21 cellular contexts compared by ENCODE assay signal in the genomic region with DNA sequence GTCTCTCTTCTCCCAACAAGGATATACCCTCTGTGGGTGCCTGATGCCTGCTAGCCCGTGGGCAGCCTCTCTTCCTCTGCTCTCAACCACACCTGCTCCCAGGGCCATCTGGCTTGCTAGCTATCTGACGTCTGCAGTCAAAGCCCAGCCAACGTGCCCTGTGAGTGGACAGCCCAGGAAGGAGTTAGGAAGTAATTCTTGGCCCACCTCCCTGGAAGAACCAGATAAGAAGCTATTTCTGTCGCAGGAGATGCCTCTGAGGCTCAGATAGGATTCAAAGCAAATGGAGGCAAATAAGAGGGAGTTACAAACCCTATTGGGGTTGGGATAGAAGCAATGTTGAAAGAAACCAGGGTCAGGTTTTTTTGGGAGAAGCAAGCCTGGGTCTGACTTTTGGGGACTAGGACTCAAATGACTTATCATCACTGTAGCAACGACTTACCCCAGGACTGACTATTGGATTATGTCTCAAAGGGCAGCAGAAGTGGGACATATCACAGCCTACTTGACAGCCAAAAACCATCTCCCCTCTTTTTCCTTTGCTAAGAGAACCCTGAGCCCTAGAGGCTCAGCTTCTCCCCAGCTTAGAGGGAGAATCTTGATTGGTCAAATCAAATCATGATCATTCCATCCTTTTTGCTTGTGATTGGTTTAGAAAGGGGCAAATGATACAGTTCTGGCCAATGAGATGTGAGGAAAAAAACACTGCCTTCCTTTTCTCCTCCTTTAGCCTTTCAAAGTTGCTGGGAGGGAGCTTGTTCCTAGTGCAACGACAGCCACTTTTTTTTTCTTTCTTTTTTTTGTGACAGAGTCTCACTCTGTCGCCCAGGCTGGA. TPM values are rescaled to one million over a fixed set of nuclear protein-coding genes. Genes with fewer than 3 reads are reported as not detected.
DNase-seq lines count a peak whose midpoint lies in the region; ATAC-seq, FAIRE-seq and TF ChIP-seq lines count a peak whose summit lies in the region.
"Had no signal": no experiment of that assay in that cellular context is flagged by ENCODE, and none has a peak within 500 bp of the region (broad histone marks: within the 10 kb centered on the region; RNA-seq: fewer than 3 reads in every experiment).

No MANE protein-coding gene starts in this region.

- H2BK15ac ChIP-seq in H1 (ENCODE audit: low read length): no peak overlapping the region

- POLR2A ChIA-PET in SK-N-SH (lab: Yijun Ruan, JAX): no interaction called here
- POLR2A ChIA-PET in H1 (lab: Charles Lee; ENCODE audit: partially characterized antibody): interaction anchor here (0.6 to 1.3 kb wide), 4 partner anchors 13 to 184 kb away, joined by 3 to 4 read pairs (median 3); no protein-coding TSS in a partner anchor
- POLR2A ChIA-PET in Caco-2 (lab: Charles Lee): interaction anchor here (0.6 kb wide), 1 partner anchor 24 kb away, joined by 3 read pairs; the partner anchor contains the start of gene SNTA1

- H3K36me3 ChIP-seq in SK-N-SH (replicated peaks in 1 of 2; ENCODE audit: control insufficient read depth in 1 of 2, insufficient read depth in 2 of 2, low read length in 1 of 2) (no peaks in the 10 kb centered on the region), H1 (ENCODE audit: control insufficient read depth in 2 of 4, insufficient read depth in 4 of 4, low read length in 3 of 4) (no peaks in the 10 kb centered on the region), kidney (ENCODE audit: control insufficient read depth in 1 of 2, insufficient read depth in 2 of 2, low read length in 2 of 2) (peaks cover 2 to 9% of the 10 kb centered on the region in 2 donors), Caco-2 (ENCODE audit: control insufficient read depth, insufficient read depth, low read length) (no peaks in the 10 kb centered on the region)
- H3K36me3 ChIP-seq: colonic mucosa, prostate gland had no signal

- no peak overlapping the region for H2BK120ac ChIP-seq in H1 (replicated peaks; ENCODE audit: low read depth, low read length)

- H3K23ac ChIP-seq in H1 (ENCODE audit: insufficient read length): no peak overlapping the region

- H4K20me1 ChIP-seq in SK-N-SH (ENCODE audit: insufficient read depth): no peaks in the 10 kb centered on the region
- peaks cover 0 to 2% of the 10 kb centered on the region in 2 experiments for H4K20me1 ChIP-seq in H1 (replicated peaks in 1 of 2; ENCODE audit: control insufficient read depth in 1 of 2, insufficient read depth in 2 of 2, low read length in 2 of 2)

- no peak overlapping the region for H3K4me2 ChIP-seq in SK-N-SH
- H3K4me2 ChIP-seq in H1 (ENCODE audit: insufficient read depth in 1 of 2, low read depth in 2 of 2, low read length in 2 of 2): no peak overlapping the region
- H3K4me2 ChIP-seq: A549 had no signal

- H3K79me2 ChIP-seq in SK-N-SH (ENCODE audit: insufficient read depth) (no peaks in the 10 kb centered on the region), H1 (ENCODE audit: control insufficient read depth in 1 of 2, insufficient read depth in 2 of 2, low read length in 2 of 2) (no peaks in the 10 kb centered on the region)

- H3K27me3 Mint-ChIP-seq in Caco-2 (ENCODE audit: insufficient read depth, unreplicated experiment): no peaks in the 10 kb centered on the region
- H3K27me3 Mint-ChIP-seq: activated naive CD8-positive, alpha-beta T cell had no signal

- no peaks in the 10 kb centered on the region for H3K36me3 Mint-ChIP-seq in Caco-2 (ENCODE audit: insufficient read depth, unreplicated experiment)
- H3K36me3 Mint-ChIP-seq: activated naive CD8-positive, alpha-beta T cell had no signal

- H3K56ac ChIP-seq in H1 (replicated peaks; ENCODE audit: insufficient read length, low read depth, low read length): no peak overlapping the region

- H4K91ac ChIP-seq in H1 (replicated peaks; ENCODE audit: insufficient read length, low read length): no peak overlapping the region

- no peaks in the 10 kb centered on the region for H3K9me2 ChIP-seq in SK-N-SH

- peak; percentile 39 for DNase-seq in SK-N-SH
- DNase-seq in H1 (ENCODE audit: low read depth in 1 of 2, low spot score in 2 of 2): no peak
- peak; percentile 31 for DNase-seq in kidney
- no peak for DNase-seq in Caco-2
- DNase-seq in HK-2 (ENCODE audit: unreplicated experiment): no peak
- DNase-seq: CD8-positive, alpha-beta T cell; colonic mucosa; H9; hippocampal formation; Kasumi-1; NCI-H1417 treated with DMSO at 0.1 percent for 48 hours; NCI-H526 had no signal

- H4K8ac ChIP-seq in H1 (ENCODE audit: extremely low read depth, insufficient read depth, low read length): no peak overlapping the region; the same call in 1 of the 2 replicates

- H2BK20ac ChIP-seq in H1 (ENCODE audit: low read length): no peak overlapping the region

- no peaks in the 10 kb centered on the region for H3K4me1 Mint-ChIP-seq in Caco-2 (ENCODE audit: low read depth, unreplicated experiment)
- H3K4me1 Mint-ChIP-seq: H9 had no signal

- TF ChIP-seq EP300 in SK-N-SH (IDR thresholded peaks at IDR 0.05; ENCODE audit: borderline replicate concordance in 1 of 2, low read depth in 1 of 2, low read length in 1 of 2): no peak
- TF ChIP-seq EP300 in H1 (IDR thresholded peaks at IDR 0.05; ENCODE audit: borderline replicate concordance in 1 of 2, low read depth in 2 of 2, low read length in 2 of 2): no peak

- H3K4me3 ChIP-seq in SK-N-SH (ENCODE audit: low read depth in 2 of 2, low read length in 1 of 2) (no peak overlapping the region), H1 (ENCODE audit: extremely low read depth in 1 of 4, insufficient read depth in 2 of 4, low read depth in 3 of 4, low read length in 4 of 4) (no peak overlapping the region), kidney (ENCODE audit: low read length in 2 of 2) (no peak overlapping the region), Caco-2 (ENCODE audit: low read depth, low read length) (no peak overlapping the region)
- H3K4me3 ChIP-seq: A549, colonic mucosa, GM12878, prostate gland had no signal

- peak overlapping the region in 1 of 2 experiments; percentile 7; a peak in 1 of 4 replicates for H3K27ac ChIP-seq in SK-N-SH (ENCODE audit: low read depth in 2 of 2, low read length in 1 of 2)
- no peak overlapping the region for H3K27ac ChIP-seq in H1 (ENCODE audit: low read depth, low read length)
- H3K27ac ChIP-seq in kidney (ENCODE audit: low read depth in 2 of 2, low read length in 2 of 2): no peak overlapping the region
- H3K27ac ChIP-seq: A549, colonic mucosa, prostate gland, RWPE1 had no signal

- H2BK12ac ChIP-seq in H1 (ENCODE audit: low read depth, low read length): no peak overlapping the region

- ATAC-seq in SK-N-SH treated with all-trans-retinoic acid at 6 μM for 48 hours (no peak), HG02798 (IDR thresholded peaks at IDR 0.05; ENCODE audit: poor library complexity, unreplicated experiment) (no peak), HG02623 (IDR thresholded peaks at IDR 0.05; ENCODE audit: unreplicated experiment) (no peak)
- ATAC-seq: A549; CD8-positive, alpha-beta T cell; GM12878 had no signal

- H3K9me3 Mint-ChIP-seq in Caco-2 (ENCODE audit: unreplicated experiment): no peaks in the 10 kb centered on the region
- H3K9me3 Mint-ChIP-seq: CD8-positive, alpha-beta T cell; H9; T-helper 1 cell treated with Interleukin-12 subunit alpha and Interleukin-12 subunit beta and Interleukin-4 antibody, amounts not matched to agents 30 μg/mL and 1 μg/mL, for 36 hours had no signal

- H4K5ac ChIP-seq in H1 (ENCODE audit: insufficient read length, low read depth, low read length): no peak overlapping the region

- no peak overlapping the region for H2AK5ac ChIP-seq in H1 (ENCODE audit: low read depth, low read length)

- no peak for FAIRE-seq in H1 (lab: Jason Lieb, UNC)
- no peak for FAIRE-seq in kidney (lab: Jason Lieb, UNC)
- FAIRE-seq: A549, GM12878 had no signal

- H3K9me3 ChIP-seq in SK-N-SH (no peaks in the 10 kb centered on the region), H1 (ENCODE audit: insufficient read depth in 2 of 2, low read depth in 1 of 2, low read length in 1 of 2) (no peaks in the 10 kb centered on the region), kidney (ENCODE audit: control insufficient read depth in 1 of 2, low read length in 2 of 2) (no peaks in the 10 kb centered on the region), Caco-2 (no peaks in the 10 kb centered on the region)
- H3K9me3 ChIP-seq: A549, colonic mucosa, prostate gland had no signal

- H3K79me1 ChIP-seq in H1 (ENCODE audit: low read depth, low read length): no peaks in the 10 kb centered on the region

- no peak overlapping the region for H3K14ac ChIP-seq in H1 (ENCODE audit: insufficient read length)

- no peak for TF ChIP-seq CTCF in SK-N-SH (IDR thresholded peaks at IDR 0.05)
- TF ChIP-seq CTCF in H1 (IDR thresholded peaks at IDR 0.05; ENCODE audit: control extremely low read depth in 1 of 3, insufficient read depth in 1 of 3, low read depth in 1 of 3, low read length in 3 of 3): no peak
- no peak for TF ChIP-seq CTCF in kidney (IDR thresholded peaks at IDR 0.05; ENCODE audit: borderline replicate concordance, extremely low read depth, insufficient read depth)
- no peak for TF ChIP-seq CTCF in Caco-2 (IDR thresholded peaks at IDR 0.05; ENCODE audit: insufficient read depth in 1 of 2, low read depth in 1 of 2, low read length in 1 of 2, severe bottlenecking in 1 of 2, unreplicated experiment in 1 of 2)

- H3K4me1 ChIP-seq in SK-N-SH (ENCODE audit: control insufficient read depth in 1 of 2, insufficient read depth in 2 of 2, low read depth in 1 of 2, low read length in 1 of 2) (peaks cover 0 to 5% of the 10 kb centered on the region in 2 experiments; a peak in 1 of 4 replicates), H1 (replicated peaks in 1 of 4; ENCODE audit: control insufficient read depth in 3 of 4, insufficient read depth in 4 of 4, low read length in 3 of 4) (no peaks in the 10 kb centered on the region), kidney (ENCODE audit: control insufficient read depth in 1 of 2, insufficient read depth in 1 of 2, low read depth in 1 of 2, low read length in 2 of 2) (no peaks in the 10 kb centered on the region), Caco-2 (peaks cover 11% of the 10 kb centered on the region; the same call in 1 of the 2 replicates)
- H3K4me1 ChIP-seq: colonic mucosa, prostate gland had no signal

- H2AFZ ChIP-seq in SK-N-SH (ENCODE audit: low read depth) (no peak overlapping the region), H1 (ENCODE audit: low read length) (no peak overlapping the region)

- H3K27me3 ChIP-seq in SK-N-SH (ENCODE audit: insufficient read depth) (no peaks in the 10 kb centered on the region), H1 (replicated peaks in 1 of 4; ENCODE audit: control insufficient read depth in 3 of 4, extremely low read depth in 1 of 4, insufficient read depth in 3 of 4, low read length in 3 of 4) (no peaks in the 10 kb centered on the region), Caco-2 (replicated peaks; ENCODE audit: control insufficient read depth, insufficient read depth, low read length) (no peaks in the 10 kb centered on the region)
- H3K27me3 ChIP-seq: colonic mucosa had no signal

- no peak overlapping the region for H3K9ac ChIP-seq in SK-N-SH
- no peak overlapping the region for H3K9ac ChIP-seq in H1 (replicated peaks in 1 of 4; ENCODE audit: extremely low read depth in 1 of 4, low read depth in 3 of 4, low read length in 3 of 4)
- no peak overlapping the region for H3K9ac ChIP-seq in kidney (ENCODE audit: low read length in 2 of 2)

- TF ChIP-seq POLR2A in H1 (IDR thresholded peaks at IDR 0.05; ENCODE audit: control extremely low read depth in 1 of 2, low read depth in 2 of 2, low read length in 2 of 2): no peak

- CTCF ChIA-PET in SK-N-SH (lab: Yijun Ruan, JAX): interaction anchor here (1.2 kb wide), 1 partner anchor 248 kb away, joined by 4 read pairs; no protein-coding TSS in a partner anchor
- CTCF ChIA-PET in H1 (lab: Charles Lee; ENCODE audit: partially characterized antibody): interaction anchor here (0.6 to 1.2 kb wide), 4 partner anchors 10 to 320 kb away, joined by 3 to 4 read pairs (median 3); no protein-coding TSS in a partner anchor
- CTCF ChIA-PET in Caco-2 (lab: Charles Lee): interaction anchor here (0.7 to 0.9 kb wide), 2 partner anchors 13 to 18 kb away, joined by 3 to 4 read pairs; partner anchors contain the start of gene CDK5RAP1

- intact Hi-C loops in kidney (cut with DNase I) (no loop called here), Caco-2 (cut with micrococcal nuclease; ENCODE audit: unreplicated experiment) (no loop called here)

- no peak for TF ChIP-seq RAD21 in SK-N-SH (IDR thresholded peaks at IDR 0.05; ENCODE audit: low read length)
- TF ChIP-seq RAD21 in H1 (IDR thresholded peaks at IDR 0.05 in 1 of 2, conservative IDR thresholded peaks at IDR 0.05 in 1 of 2; ENCODE audit: low read depth in 2 of 2, low read length in 2 of 2): no peak

- no peaks in the 10 kb centered on the region for H3F3A ChIP-seq in SK-N-SH (replicated peaks; ENCODE audit: insufficient read depth)

- no peak overlapping the region for H3K27ac Mint-ChIP-seq in Caco-2 (ENCODE audit: unreplicated experiment)
- H3K27ac Mint-ChIP-seq: activated naive CD8-positive, alpha-beta T cell; CD8-positive, alpha-beta T cell; T-helper 1 cell treated with Interleukin-12 subunit alpha and Interleukin-12 subunit beta and Interleukin-4 antibody, amounts not matched to agents 30 μg/mL and 1 μg/mL, for 36 hours had no signal

- WGBS in SK-N-SH (ENCODE audit: low lambda C conversion rate): 49% methylated on average over 7 of the region's 7 CpGs
- 83% methylated on average over 7 of the region's 7 CpGs; no CpG with 5 or more reads in 1 of the 2 experiments for WGBS in H1 (ENCODE audit: extremely low coverage in 1 of 2, insufficient coverage in 1 of 2, insufficient read length in 1 of 2, insufficient replicate concordance in 2 of 2, low coverage in 1 of 2, low lambda C conversion rate in 2 of 2, missing lambda C conversion rate in 1 of 2), 2 experiments

- no peak overlapping the region for H3K4me3 Mint-ChIP-seq in Caco-2 (ENCODE audit: unreplicated experiment)
- H3K4me3 Mint-ChIP-seq: activated naive CD8-positive, alpha-beta T cell; CD8-positive, alpha-beta T cell; H9; T-helper 1 cell treated with Interleukin-12 subunit alpha and Interleukin-12 subunit beta and Interleukin-4 antibody, amounts not matched to agents 30 μg/mL and 1 μg/mL, for 36 hours had no signal

- no TSS peak for BruUV-seq in Caco-2 (replicated peaks; lab: Mats Ljungman, UMichigan)

- no peaks in the 10 kb centered on the region for H3K23me2 ChIP-seq in H1 (ENCODE audit: low read depth, low read length)

- no peak overlapping the region for H3K18ac ChIP-seq in H1 (ENCODE audit: extremely low read depth, low read length)

- peak overlapping the region; percentile 1 for H3K4ac ChIP-seq in H1 (replicated peaks; ENCODE audit: insufficient read length, low read depth, low read length)

- H2BK5ac ChIP-seq in H1 (ENCODE audit: low read depth, low read length): no peak overlapping the region

RNA-seq across cellular contexts. Expression of gene CDK5RAP1, which starts 18.0 kb away (rescaled TPM):
- 30.5 and 33.2 TPM in 2 replicates for polyA plus RNA-seq in SK-N-SH (2012; rRNA removed)
- 18.8 and 23.6 TPM in 2 replicates for polyA plus RNA-seq in SK-N-SH (2012; cell fraction: cytosol; rRNA removed)
- 52.5 and 75.1 TPM in 2 replicates for polyA plus RNA-seq in SK-N-SH (2012; cell fraction: nucleus; rRNA removed)
- total RNA-seq in H1 (2021; fragmentation: NEBNext Ultra II Directional; extraction: Animal tissue kit (Norgen Biotek cat#: 25700)): 42.0 and 46.6 TPM in 2 replicates
- polyA plus RNA-seq in H1 (2011; rRNA removed): 37.8 and 42.4 TPM in 2 replicates
- polyA plus RNA-seq in H1 (2011; cell fraction: cytosol; rRNA removed): 48.8 TPM
- 56.8 TPM for polyA plus RNA-seq in H1 (2011; cell fraction: nucleus; rRNA removed)
- 52.5 to 62.1 TPM (median 53.9 TPM) in 4 replicates for polyA plus RNA-seq in H1 (2012, experiment 1 of 2)
- 41.0 TPM for polyA plus RNA-seq in H1 (2012, experiment 2 of 2)
- 25.8 TPM for polyA plus RNA-seq in H1 (2013, experiment 1 of 2)
- 22.7 TPM for polyA plus RNA-seq in H1 (2013, experiment 2 of 2)
- polyA minus RNA-seq in H1 (2011; rRNA and poly(A)+ RNA removed): 41.5 and 65.0 TPM in 2 replicates
- polyA minus RNA-seq in H1 (2011; cell fraction: cytosol; rRNA and poly(A)+ RNA removed): 26.4 TPM
- 29.0 TPM for polyA minus RNA-seq in H1 (2011; cell fraction: nucleus; rRNA and poly(A)+ RNA removed)
- 25.2 TPM for total RNA-seq in kidney
- polyA plus RNA-seq in kidney (ENCODE audit: insufficient read depth, low read depth, low replicate concordance): 34.4 TPM
- total RNA-seq in Caco-2 (2022): 116 and 120 TPM in 2 replicates

RNA-seq across cellular contexts. Expression of gene SNTA1, which starts 24.2 kb away (rescaled TPM):
- polyA plus RNA-seq in SK-N-SH (2012; rRNA removed) (11.2 TPM in 2 replicates), H1 (2011; rRNA removed) (8.0 and 9.0 TPM in 2 replicates), kidney (ENCODE audit: insufficient read depth, low read depth, low replicate concordance) (53.6 TPM)
- polyA plus RNA-seq in SK-N-SH (2012; cell fraction: cytosol; rRNA removed): 6.0 and 8.9 TPM in 2 replicates
- 7.8 and 9.2 TPM in 2 replicates for polyA plus RNA-seq in SK-N-SH (2012; cell fraction: nucleus; rRNA removed)
- 4.5 and 5.5 TPM in 2 replicates for total RNA-seq in H1 (2021; fragmentation: NEBNext Ultra II Directional; extraction: Animal tissue kit (Norgen Biotek cat#: 25700))
- 7.7 TPM for polyA plus RNA-seq in H1 (2011; cell fraction: cytosol; rRNA removed)
- polyA plus RNA-seq in H1 (2011; cell fraction: nucleus; rRNA removed): 7.2 TPM
- 4.7 to 7.4 TPM (median 6.1 TPM) in 4 replicates for polyA plus RNA-seq in H1 (2012, experiment 1 of 2)
- 6.7 TPM for polyA plus RNA-seq in H1 (2012, experiment 2 of 2)
- 2.6 TPM for polyA plus RNA-seq in H1 (2013, experiment 1 of 2)
- polyA plus RNA-seq in H1 (2013, experiment 2 of 2): 2.9 TPM
- 3.4 and 4.5 TPM in 2 replicates for polyA minus RNA-seq in H1 (2011; rRNA and poly(A)+ RNA removed)
- polyA minus RNA-seq in H1 (2011; cell fraction: cytosol; rRNA and poly(A)+ RNA removed): 3.1 TPM
- polyA minus RNA-seq in H1 (2011; cell fraction: nucleus; rRNA and poly(A)+ RNA removed): 1.6 TPM
- total RNA-seq in kidney (12.2 TPM), Caco-2 (2022) (13.6 and 15.4 TPM in 2 replicates)

Comparison
In these comparisons a context has a peak if more than half of its experiments do, and no peak if none do; other contexts are left out.
1. DNase-seq: peak in SK-N-SH (single experiment) and kidney (single experiment); none in H1 (0 of 2), Caco-2 (0 of 2) and HK-2 (single experiment).